ENCODE assay signal across 8 cellular contexts in the genomic region with DNA sequence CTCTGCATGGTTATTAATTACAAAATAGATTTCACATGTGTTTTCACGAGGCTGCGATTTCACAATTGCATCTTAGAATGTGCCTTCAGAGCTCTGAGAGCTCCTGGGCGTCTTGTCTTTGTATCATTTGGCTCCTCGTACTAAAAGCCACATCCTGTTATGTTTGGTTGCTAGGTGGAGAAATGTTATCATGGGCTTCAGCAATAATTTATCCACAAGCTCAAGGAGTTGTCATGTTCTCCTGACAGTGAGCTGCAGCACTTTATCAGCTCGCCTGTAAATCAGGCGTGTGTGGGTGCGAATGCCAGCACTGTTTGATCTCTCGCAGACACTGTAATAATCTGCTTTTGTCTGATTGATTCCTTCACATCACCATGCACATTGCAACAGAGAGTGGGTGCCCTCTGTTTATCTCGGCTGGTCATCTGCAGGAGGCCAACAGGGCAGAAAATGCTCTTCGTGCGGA.
DNase-seq lines count a peak whose midpoint lies in the region; ATAC-seq and TF ChIP-seq lines count a peak whose summit lies in the region.
"Had no signal": no experiment of that assay in that cellular context is flagged by ENCODE, and none has a peak within 500 bp of the region (broad histone marks: within the 10 kb centered on the region; RNA-seq: fewer than 3 reads in every experiment).

No MANE protein-coding gene starts in this region.

- H3K36me3 Mint-ChIP-seq in stimulated activated naive CD8-positive, alpha-beta T cell treated with anti-CD3 and anti-CD28 coated beads, Interleukin-15, Interleukin-2, amounts not matched to agents 100 ng/mL and 50 ng/mL, for 24 hours (ENCODE audit: low read depth) = peaks cover 9% of the 10 kb centered on the region

- 42% methylated on average over 11 of the region's 11 CpGs for WGBS in hepatocyte (ENCODE audit: low lambda C conversion rate, missing lambda C conversion rate)

- H3K9me3 ChIP-seq in hepatocyte (ENCODE audit: low read depth) (no peaks in the 10 kb centered on the region), BE2C (no peaks in the 10 kb centered on the region)
- H3K9me3 ChIP-seq: vagina had no signal

- H3K36me3 ChIP-seq in hepatocyte (replicated peaks; ENCODE audit: insufficient read depth, low read depth) (no peaks in the 10 kb centered on the region), BE2C (no peaks in the 10 kb centered on the region)
- H3K36me3 ChIP-seq: vagina had no signal

- H3K9me3 Mint-ChIP-seq in stimulated activated naive CD8-positive, alpha-beta T cell treated with anti-CD3 and anti-CD28 coated beads, Interleukin-15, Interleukin-2, amounts not matched to agents 100 ng/mL and 50 ng/mL, for 24 hours = peaks cover 19% of the 10 kb centered on the region

- H3K4me2 ChIP-seq in hepatocyte = peak overlapping the region; percentile 5

- TF ChIP-seq CTCF in hepatocyte (IDR thresholded peaks at IDR 0.05; ENCODE audit: poor library complexity) (no peak), BE2C (IDR thresholded peaks at IDR 0.05; ENCODE audit: low read depth, low read length) (no peak)

- H3K27me3 Mint-ChIP-seq in stimulated activated naive CD8-positive, alpha-beta T cell treated with anti-CD3 and anti-CD28 coated beads, Interleukin-15, Interleukin-2, amounts not matched to agents 100 ng/mL and 50 ng/mL, for 24 hours = no peaks in the 10 kb centered on the region

- no peaks in the 10 kb centered on the region for H3K9me2 ChIP-seq in hepatocyte (replicated peaks; ENCODE audit: insufficient read depth)

- H3K27ac ChIP-seq in hepatocyte = no peak overlapping the region
- H3K27ac ChIP-seq: vagina had no signal

- DNase-seq in NOMO-1 (lab: John Stamatoyannopoulos, UW; ENCODE audit: unreplicated experiment in 2 of 2) (peak; percentile 69 to 94), activated T-cell treated with anti-CD3 and anti-CD28 coated beads for 4 hours (peak; percentile 19), hepatocyte (ENCODE audit: low spot score) (peak; percentile 58), glomerular visceral epithelial cell (ENCODE audit: extremely low spot score) (no peak), BE2C (no peak)

- peak overlapping the region; percentile 88 for H3K27ac Mint-ChIP-seq in stimulated activated naive CD8-positive, alpha-beta T cell treated with anti-CD3 and anti-CD28 coated beads, Interleukin-15, Interleukin-2, amounts not matched to agents 100 ng/mL and 50 ng/mL, for 24 hours

- H4K20me1 ChIP-seq in hepatocyte (ENCODE audit: insufficient read depth, poor library complexity, severe bottlenecking) = no peaks in the 10 kb centered on the region

- H3K4me1 Mint-ChIP-seq in stimulated activated naive CD8-positive, alpha-beta T cell treated with anti-CD3 and anti-CD28 coated beads, Interleukin-15, Interleukin-2, amounts not matched to agents 100 ng/mL and 50 ng/mL, for 24 hours (ENCODE audit: low read depth) = peaks cover 69% of the 10 kb centered on the region

- no peaks in the 10 kb centered on the region for H3K79me2 ChIP-seq in hepatocyte

- H3K4me3 ChIP-seq in hepatocyte (no peak overlapping the region), BE2C (ENCODE audit: low read depth, low read length) (no peak overlapping the region)
- H3K4me3 ChIP-seq: vagina had no signal

- H3K27me3 ChIP-seq in hepatocyte (no peaks in the 10 kb centered on the region), BE2C (no peaks in the 10 kb centered on the region; the same call in 1 of the 2 replicates)
- H3K27me3 ChIP-seq: vagina had no signal

- peak overlapping the region; percentile 71 for H3K4me3 Mint-ChIP-seq in stimulated activated naive CD8-positive, alpha-beta T cell treated with anti-CD3 and anti-CD28 coated beads, Interleukin-15, Interleukin-2, amounts not matched to agents 100 ng/mL and 50 ng/mL, for 24 hours

- H2AFZ ChIP-seq in hepatocyte = no peak overlapping the region

- H3K4me1 ChIP-seq in hepatocyte (ENCODE audit: insufficient read depth) = no peaks in the 10 kb centered on the region
- no peaks in the 10 kb centered on the region for H3K4me1 ChIP-seq in BE2C
- H3K4me1 ChIP-seq: vagina had no signal

- no peak for ATAC-seq in GM19324 (IDR thresholded peaks at IDR 0.05; ENCODE audit: low FRiP score, unreplicated experiment)

Comparison
In these comparisons a context has a peak if more than half of its experiments do, and no peak if none do; other contexts are left out.
1. DNase-seq: peak in NOMO-1 (2 of 2), activated T-cell treated with anti-CD3 and anti-CD28 coated beads for 4 hours (single experiment) and hepatocyte (single experiment); none in glomerular visceral epithelial cell (single experiment) and BE2C (single experiment).